Comparison of ENCODE assay signal across 1 cellular context in the genomic region with DNA sequence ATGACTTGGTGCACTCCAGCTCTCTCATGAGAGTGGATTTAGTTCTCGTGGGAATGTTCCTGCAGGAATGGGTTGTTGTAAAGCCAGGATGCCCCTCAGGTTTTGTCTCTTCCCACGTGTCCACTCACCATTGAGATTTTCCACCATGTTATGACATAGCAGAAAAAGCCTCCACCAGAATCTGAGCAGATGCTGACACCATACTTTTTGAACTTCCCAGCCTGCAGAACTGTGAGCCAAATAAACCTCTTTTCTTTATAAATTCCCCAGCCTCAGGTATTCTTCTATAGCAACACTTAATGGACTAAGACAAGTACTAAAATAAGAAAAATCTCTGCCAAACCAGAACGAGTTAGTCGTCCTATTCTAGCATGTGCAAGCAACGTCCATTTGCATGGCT. TPM values are rescaled to one million over a fixed set of nuclear protein-coding genes. Genes with fewer than 3 reads are reported as not detected.
DNase-seq lines count a peak whose midpoint lies in the region; ATAC-seq, FAIRE-seq and TF ChIP-seq lines count a peak whose summit lies in the region.
"Not testable (repeated sequence)": the region's sequence is repeated elsewhere in the genome, so short reads cannot be mapped to it uniquely, and the experiment has no call there.

No MANE protein-coding gene starts in this region.

- TF ChIP-seq RAD21 in K562 (CRISPR knock-in tag; conservative IDR thresholded peaks at IDR 0.05 in 1 of 2, IDR thresholded peaks at IDR 0.05 in 1 of 2), result not testable (repeated sequence)

- H3K4me2 ChIP-seq in K562 (ENCODE audit: insufficient read depth, low read length), result not testable (repeated sequence)

- TF ChIP-seq CTCF in K562 (IDR thresholded peaks at IDR 0.05 in 2 of 3, conservative IDR thresholded peaks at IDR 0.05 in 1 of 3; ENCODE audit: insufficient read depth in 2 of 3, low read depth in 1 of 3, low read length in 3 of 3), result not testable (repeated sequence)

- H3K4me3 ChIP-seq in K562, result not testable (repeated sequence)

- not testable (repeated sequence) for H3K36me3 ChIP-seq in K562 (ENCODE audit: control insufficient read depth, insufficient read depth, low read length)

- CTCF ChIA-PET in K562 (lab: Yijun Ruan, JAX; ENCODE audit: low intra/inter-chr PET ratio), result not testable (repeated sequence)

- POLR2A ChIA-PET in K562 (lab: Yijun Ruan, JAX), result not testable (repeated sequence)

- H3K27ac ChIP-seq in K562 (ENCODE audit: extremely low read depth, low read depth, low read length), result not testable (repeated sequence)

- FAIRE-seq in K562 (lab: Jason Lieb, UNC), result not testable (repeated sequence)

- in situ Hi-C loops in K562 (cut with MboI), result loop anchor here (5.0 kb wide), 1 partner anchor 62 kb away; no protein-coding TSS in a partner anchor

- TF ChIP-seq POLR2A in K562 (conservative IDR thresholded peaks at IDR 0.05), result not testable (repeated sequence)

- not testable (repeated sequence) for H4K20me1 ChIP-seq in K562 (replicated peaks; ENCODE audit: control insufficient read depth, insufficient read depth, low read length)

- H3K4me1 ChIP-seq in K562 (replicated peaks in 1 of 2; ENCODE audit: control insufficient read depth in 2 of 2, insufficient read depth in 2 of 2, low read length in 2 of 2), result not testable (repeated sequence)

- H3K9me3 ChIP-seq in K562 (replicated peaks; ENCODE audit: control insufficient read depth, insufficient read depth, low read depth, low read length), result not testable (repeated sequence)

- not testable (repeated sequence) for H3K79me2 ChIP-seq in K562 (ENCODE audit: control insufficient read depth, insufficient read depth, low read length)

- intact Hi-C loops in K562 (cut with micrococcal nuclease), result not testable (repeated sequence)

- BruUV-seq in K562 (replicated peaks; lab: Mats Ljungman, UMichigan), result not testable (repeated sequence)

- H3K27me3 ChIP-seq in K562 (ENCODE audit: control insufficient read depth in 2 of 2, insufficient read depth in 2 of 2, low read length in 2 of 2), result not testable (repeated sequence)

- not testable (repeated sequence) for DNase-seq in K562 (ENCODE audit: extremely low read depth in 1 of 4, low spot score in 3 of 4)

- H3K9ac ChIP-seq in K562 (ENCODE audit: insufficient read depth in 1 of 2, low read depth in 2 of 2, low read length in 2 of 2), result not testable (repeated sequence)

- WGBS in K562 (ENCODE audit: insufficient coverage, low coverage, missing lambda C conversion rate), result 24% methylated on average over 5 of the region's 5 CpGs

- H3K9me1 ChIP-seq in K562 (ENCODE audit: control insufficient read depth, insufficient read depth, low read length), result not testable (repeated sequence)

- H2AFZ ChIP-seq in K562 (ENCODE audit: low read depth, low read length), result not testable (repeated sequence)

- not testable (repeated sequence) for TF ChIP-seq EP300 in K562 (IDR thresholded peaks at IDR 0.05; ENCODE audit: low read length)

- not testable (repeated sequence) for ATAC-seq in K562

TF ChIP-seq in K562, 482 proteins besides CTCF, POLR2A, EP300 and RAD21:
- TF ChIP-seq C11orf30 (IDR thresholded peaks at IDR 0.05; ENCODE audit: low read depth), result peak; percentile 20; the same call in 1 of the 2 replicates
- TF ChIP-seq MAFG (tag; conservative IDR thresholded peaks at IDR 0.05), result 0 out of 2 replicates have a peak, but pooled peaks have one; percentile 11
- TF ChIP-seq ZNF316 (IDR thresholded peaks at IDR 0.05), result peak; percentile 57
- TF ChIP-seq ZNF766 (CRISPR knock-in tag; conservative IDR thresholded peaks at IDR 0.05), result peak; percentile 95
TF ChIP-seq in K562: peak in this region for 4; not testable (repeated sequence) for 478.

RNA-seq across cellular contexts. Expression of a gene that starts 9.0 kb away (rescaled TPM):
- total RNA-seq in K562 (2011; cell fraction: chromatin; rRNA removed; ENCODE audit: low replicate concordance), result 76.5 and 119 TPM in 2 replicates
- total RNA-seq in K562 (2011; cell fraction: nucleolus; rRNA removed), result 60.7 and 61.5 TPM in 2 replicates
- 69.1 and 105 TPM in 2 replicates for total RNA-seq in K562 (2011; cell fraction: nucleoplasm; rRNA removed)
- total RNA-seq in K562 (2014; rRNA removed) (109 and 153 TPM in 2 replicates), K562 (2014; rRNA removed; fragmentation: Illumina TruSeq; extraction: Trizol) (107 and 116 TPM in 2 replicates), K562 (2015; rRNA removed; fragmentation: Illumina TruSeq; extraction: Trizol) (148 and 173 TPM in 2 replicates), K562 (2021) (182 and 201 TPM in 2 replicates)
- polyA plus RNA-seq in K562 (2011; rRNA removed) (110 and 146 TPM in 2 replicates), K562 (2014; fragmentation: Illumina TruSeq; extraction: Trizol) (212 and 243 TPM in 2 replicates), K562 (2014; fragmentation: Nextera tagmentation; extraction: Ambion mirVana) (10 to 100 TPM; 43.6 to 70.0 TPM), K562 (2014; rRNA removed) (95.7 and 97.6 TPM in 2 replicates)
- polyA plus RNA-seq in K562 (2011; cell fraction: cytosol; rRNA removed), result 75.9 and 170 TPM in 2 replicates
- 61.3 and 66.0 TPM in 2 replicates for polyA plus RNA-seq in K562 (2011; cell fraction: nucleus; rRNA removed)
- polyA plus RNA-seq in K562 (2012), result 265 and 356 TPM in 2 replicates
- 62.3 and 65.3 TPM in 2 replicates for polyA minus RNA-seq in K562 (2011; rRNA and poly(A)+ RNA removed)
- polyA minus RNA-seq in K562 (2011; cell fraction: cytosol; rRNA and poly(A)+ RNA removed), result 86.2 and 98.5 TPM in 2 replicates
- polyA minus RNA-seq in K562 (2011; cell fraction: nucleus; rRNA and poly(A)+ RNA removed), result 25.7 and 32.5 TPM in 2 replicates
